ENCODE assay signal across 1 cellular context in genomic region chr4:154559931-154560801, GRCh38.
TF ChIP-seq lines count a peak whose summit lies in the region.

No MANE protein-coding gene starts in this region.

TF ChIP-seq in HepG2, 621 proteins besides CTCF, POLR2A, EP300 and RAD21 (continued from another document and continues in another):
- TF ChIP-seq ETV5 (CRISPR knock-in tag; IDR thresholded peaks at IDR 0.05; ENCODE audit: borderline replicate concordance) (peak; percentile 49; the same call in 1 of the 2 replicates), XBP1 (CRISPR knock-in tag; IDR thresholded peaks at IDR 0.05) (no peak), BHLHE40 (IDR thresholded peaks at IDR 0.05; ENCODE audit: low read length) (no peak), SKI (IDR thresholded peaks at IDR 0.05; ENCODE audit: partially characterized antibody) (peak; percentile 89), KIAA2018 (CRISPR knock-in tag; IDR thresholded peaks at IDR 0.05; ENCODE audit: borderline replicate concordance) (no peak), TCF7L2 (IDR thresholded peaks at IDR 0.05; ENCODE audit: low read depth, low read length) (peak; percentile 43; the same call in 1 of the 2 replicates), RXRA (CRISPR knock-in tag; IDR thresholded peaks at IDR 0.05) (peak; percentile 92; the same call in 1 of the 2 replicates), NCOR1 (IDR thresholded peaks at IDR 0.05; ENCODE audit: borderline replicate concordance, low read length) (peak; percentile 71), ZNF740 (CRISPR knock-in tag; IDR thresholded peaks at IDR 0.05) (no peak), NFYC (CRISPR knock-in tag; IDR thresholded peaks at IDR 0.05) (peak; percentile 38; the same call in 1 of the 2 replicates), ZNF34 (CRISPR knock-in tag; IDR thresholded peaks at IDR 0.05; ENCODE audit: borderline replicate concordance) (no peak), SALL2 (CRISPR knock-in tag; IDR thresholded peaks at IDR 0.05) (no peak), DRAP1 (CRISPR knock-in tag; IDR thresholded peaks at IDR 0.05) (peak; percentile 84), ZNF574 (CRISPR knock-in tag; IDR thresholded peaks at IDR 0.05) (peak; percentile 54), MNT (IDR thresholded peaks at IDR 0.05) (0 out of 2 replicates have a peak, but pooled peaks have one; percentile 3), ASH2L (IDR thresholded peaks at IDR 0.05; ENCODE audit: insufficient read length, low read depth, low read length) (peak; percentile 77), ZNF414 (CRISPR knock-in tag; IDR thresholded peaks at IDR 0.05) (no peak), DMAP1 (CRISPR knock-in tag; IDR thresholded peaks at IDR 0.05) (no peak), ARNT2 (CRISPR knock-in tag; IDR thresholded peaks at IDR 0.05; ENCODE audit: low read depth) (0 out of 2 replicates have a peak, but pooled peaks have one; percentile 13), ATF7 (IDR thresholded peaks at IDR 0.05) (peak; percentile 68), ATF7 (CRISPR knock-in tag; IDR thresholded peaks at IDR 0.05) (no peak), ZGPAT (CRISPR knock-in tag; IDR thresholded peaks at IDR 0.05) (peak; percentile 83), FOXK2 (IDR thresholded peaks at IDR 0.05) (peak; percentile 81), PCBP2 (optimal IDR thresholded peaks at IDR 0.05; ENCODE audit: low read depth, low read length, poor library complexity, severe bottlenecking) (no peak), NAIF1 (CRISPR knock-in tag; IDR thresholded peaks at IDR 0.05; ENCODE audit: borderline replicate concordance) (peak; percentile 66; the same call in 1 of the 2 replicates), CSRNP1 (CRISPR knock-in tag; IDR thresholded peaks at IDR 0.05) (0 out of 2 replicates have a peak, but pooled peaks have one; percentile 38), PRDM4 (CRISPR knock-in tag; IDR thresholded peaks at IDR 0.05; ENCODE audit: borderline replicate concordance) (no peak), ZNF10 (CRISPR knock-in tag; IDR thresholded peaks at IDR 0.05; ENCODE audit: borderline replicate concordance, low read depth) (no peak), ZFP36L1 (CRISPR knock-in tag; IDR thresholded peaks at IDR 0.05) (no peak), TRAFD1 (CRISPR knock-in tag; IDR thresholded peaks at IDR 0.05; ENCODE audit: borderline replicate concordance) (no peak), ZNF20 (CRISPR knock-in tag; IDR thresholded peaks at IDR 0.05) (no peak), ZNF225 (CRISPR knock-in tag; IDR thresholded peaks at IDR 0.05) (no peak)
